In the genomic region with DNA sequence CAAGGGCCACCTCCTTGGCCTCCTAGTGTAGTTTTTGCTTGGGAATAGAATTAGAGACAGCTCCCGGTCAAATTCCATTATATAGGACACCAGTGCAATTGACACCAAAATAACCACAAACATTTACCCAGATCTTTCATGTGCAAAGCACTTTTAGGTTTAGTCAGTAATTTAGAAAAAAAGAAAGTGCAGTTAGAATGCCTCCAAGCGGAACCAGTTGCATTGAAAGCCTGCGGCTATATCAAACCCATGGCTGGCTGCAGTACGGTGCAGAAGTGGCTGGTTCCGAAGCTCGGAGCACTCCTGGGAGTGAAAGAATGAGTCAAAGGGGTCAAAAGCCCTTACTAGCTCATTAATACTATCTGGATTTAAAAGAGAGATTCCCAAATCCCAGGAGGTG, we compare ENCODE assay signal across 1 cellular context.
TF ChIP-seq lines count a peak whose summit lies in the region.

No MANE protein-coding gene starts in this region.

TF ChIP-seq in GM23338, 12 proteins besides CTCF, POLR2A, EP300 and RAD21 (continued from another document):
- no peak for TF ChIP-seq ZNF331 (CRISPR knock-in tag; IDR thresholded peaks at IDR 0.05; ENCODE audit: low read depth)
- no peak for TF ChIP-seq EZH2phosphoT487 (IDR thresholded peaks at IDR 0.05; ENCODE audit: unreplicated experiment)
- no peak for TF ChIP-seq CREB1 (CRISPR knock-in tag; IDR thresholded peaks at IDR 0.05; ENCODE audit: low read depth)
TF ChIP-seq in GM23338: peak in this region for 0.
